1 cellular context compared by ENCODE assay signal in the genomic region with DNA sequence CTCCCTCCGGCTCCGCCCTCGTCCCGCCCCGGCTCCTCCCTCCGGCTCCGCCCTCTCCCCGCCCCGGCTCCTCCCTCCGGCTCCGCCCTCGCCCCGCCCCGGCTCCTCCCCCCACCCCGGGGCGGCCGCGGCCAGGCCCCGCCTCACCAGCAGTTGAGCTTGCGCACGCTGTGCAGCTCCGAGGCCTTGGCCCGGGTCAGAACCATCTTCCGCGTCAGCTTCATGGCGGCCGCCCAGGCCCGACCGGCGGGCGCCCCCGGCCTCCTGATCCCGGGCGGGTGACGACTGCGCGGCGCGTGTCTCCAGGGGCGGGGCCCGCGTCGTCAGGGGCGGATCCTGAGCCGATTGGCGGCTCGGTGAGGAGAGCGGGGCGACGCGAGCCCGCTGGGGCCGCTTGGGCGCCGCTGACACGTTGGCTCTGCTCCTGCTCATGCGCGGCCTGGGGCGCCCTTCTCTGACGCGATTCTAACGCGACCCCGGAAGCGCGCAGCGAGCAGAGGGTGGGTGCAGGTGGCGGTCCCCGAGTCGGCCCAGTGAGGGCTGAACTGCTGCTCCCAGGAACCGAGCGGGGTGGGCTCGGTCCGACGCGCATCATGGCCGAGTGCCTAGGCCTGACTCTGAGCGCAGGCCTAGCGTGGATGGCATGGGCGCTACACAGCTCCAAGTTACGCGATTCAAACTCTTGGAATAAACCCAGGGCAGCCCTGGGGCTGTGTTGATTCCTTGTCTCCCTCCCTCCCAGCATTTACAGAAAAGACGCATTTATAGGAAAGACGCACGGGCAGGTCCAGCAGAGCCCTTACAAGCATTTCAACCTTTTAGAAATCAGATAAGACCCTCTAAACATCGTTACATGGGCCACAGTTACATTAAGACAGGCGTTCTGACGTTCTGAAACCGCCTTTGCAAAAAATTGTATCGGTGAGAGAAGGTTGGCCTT.
A peak's percentile ranks its signal among the peaks of the same experiment; 100 is the strongest.
TF ChIP-seq lines count a peak whose summit lies in the region.

CFAP410 (minus strand) TSS at position 420 of the 940 bp plus-strand sequence; CDS start at position 224, 196 bp downstream.

TF ChIP-seq in K562, 482 proteins besides CTCF, POLR2A, EP300 and RAD21 (continued from another document and continues in another):
- TF ChIP-seq MLLT1 (IDR thresholded peaks at IDR 0.05) (peak in 1 of 2 experiments; percentile 76; a peak in 1 of 4 replicates), KAT8 (IDR thresholded peaks at IDR 0.05; ENCODE audit: low read depth) (peak; percentile 77; the same call in 1 of the 2 replicates), POLR2H (tag; IDR thresholded peaks at IDR 0.05; ENCODE audit: low read depth) (peak; percentile 87), HMG20B (CRISPR knock-in tag; IDR thresholded peaks at IDR 0.05) (no peak), CBFA2T3 (IDR thresholded peaks at IDR 0.05) (no peak), EP400 (IDR thresholded peaks at IDR 0.05) (peak; percentile 99), SMARCC2 (IDR thresholded peaks at IDR 0.05; ENCODE audit: low read depth) (no peak), ZNF764 (CRISPR knock-in tag; IDR thresholded peaks at IDR 0.05; ENCODE audit: low read depth) (no peak; the same call in 1 of the 2 replicates), ZSCAN29 (IDR thresholded peaks at IDR 0.05) (no peak), NBN (IDR thresholded peaks at IDR 0.05; ENCODE audit: low read depth) (peak; percentile 32; the same call in 1 of the 2 replicates), HDAC8 (tag; IDR thresholded peaks at IDR 0.05) (peak; percentile 43; the same call in 1 of the 2 replicates), STAG1 (CRISPR knock-in tag; IDR thresholded peaks at IDR 0.05; ENCODE audit: borderline replicate concordance) (0 out of 2 replicates have a peak, but pooled peaks have one; percentile 21), ELF4 (CRISPR knock-in tag; IDR thresholded peaks at IDR 0.05) (peak; percentile 99), ZBTB7A (IDR thresholded peaks at IDR 0.05; ENCODE audit: borderline replicate concordance, control insufficient read depth, low read depth, low read length) (peak; percentile 65; the same call in 1 of the 2 replicates), ZNF57 (CRISPR knock-in tag; IDR thresholded peaks at IDR 0.05) (no peak), MCM7 (IDR thresholded peaks at IDR 0.05) (no peak), RAD51 (IDR thresholded peaks at IDR 0.05; ENCODE audit: borderline replicate concordance, low read depth) (no peak), TRIM28 (IDR thresholded peaks at IDR 0.05) (no peak), MNT (conservative IDR thresholded peaks at IDR 0.05) (peak; percentile 91 to 97), ZBED1 (IDR thresholded peaks at IDR 0.05) (0 out of 2 replicates have a peak, but pooled peaks have one; percentile 65), ZNF174 (CRISPR knock-in tag; IDR thresholded peaks at IDR 0.05) (0 out of 2 replicates have a peak, but pooled peaks have one; percentile 28), CTBP1 (IDR thresholded peaks at IDR 0.05; ENCODE audit: borderline replicate concordance) (peak; percentile 97), ZNF444 (CRISPR knock-in tag; IDR thresholded peaks at IDR 0.05) (no peak)
- TF ChIP-seq, protein P1, sequence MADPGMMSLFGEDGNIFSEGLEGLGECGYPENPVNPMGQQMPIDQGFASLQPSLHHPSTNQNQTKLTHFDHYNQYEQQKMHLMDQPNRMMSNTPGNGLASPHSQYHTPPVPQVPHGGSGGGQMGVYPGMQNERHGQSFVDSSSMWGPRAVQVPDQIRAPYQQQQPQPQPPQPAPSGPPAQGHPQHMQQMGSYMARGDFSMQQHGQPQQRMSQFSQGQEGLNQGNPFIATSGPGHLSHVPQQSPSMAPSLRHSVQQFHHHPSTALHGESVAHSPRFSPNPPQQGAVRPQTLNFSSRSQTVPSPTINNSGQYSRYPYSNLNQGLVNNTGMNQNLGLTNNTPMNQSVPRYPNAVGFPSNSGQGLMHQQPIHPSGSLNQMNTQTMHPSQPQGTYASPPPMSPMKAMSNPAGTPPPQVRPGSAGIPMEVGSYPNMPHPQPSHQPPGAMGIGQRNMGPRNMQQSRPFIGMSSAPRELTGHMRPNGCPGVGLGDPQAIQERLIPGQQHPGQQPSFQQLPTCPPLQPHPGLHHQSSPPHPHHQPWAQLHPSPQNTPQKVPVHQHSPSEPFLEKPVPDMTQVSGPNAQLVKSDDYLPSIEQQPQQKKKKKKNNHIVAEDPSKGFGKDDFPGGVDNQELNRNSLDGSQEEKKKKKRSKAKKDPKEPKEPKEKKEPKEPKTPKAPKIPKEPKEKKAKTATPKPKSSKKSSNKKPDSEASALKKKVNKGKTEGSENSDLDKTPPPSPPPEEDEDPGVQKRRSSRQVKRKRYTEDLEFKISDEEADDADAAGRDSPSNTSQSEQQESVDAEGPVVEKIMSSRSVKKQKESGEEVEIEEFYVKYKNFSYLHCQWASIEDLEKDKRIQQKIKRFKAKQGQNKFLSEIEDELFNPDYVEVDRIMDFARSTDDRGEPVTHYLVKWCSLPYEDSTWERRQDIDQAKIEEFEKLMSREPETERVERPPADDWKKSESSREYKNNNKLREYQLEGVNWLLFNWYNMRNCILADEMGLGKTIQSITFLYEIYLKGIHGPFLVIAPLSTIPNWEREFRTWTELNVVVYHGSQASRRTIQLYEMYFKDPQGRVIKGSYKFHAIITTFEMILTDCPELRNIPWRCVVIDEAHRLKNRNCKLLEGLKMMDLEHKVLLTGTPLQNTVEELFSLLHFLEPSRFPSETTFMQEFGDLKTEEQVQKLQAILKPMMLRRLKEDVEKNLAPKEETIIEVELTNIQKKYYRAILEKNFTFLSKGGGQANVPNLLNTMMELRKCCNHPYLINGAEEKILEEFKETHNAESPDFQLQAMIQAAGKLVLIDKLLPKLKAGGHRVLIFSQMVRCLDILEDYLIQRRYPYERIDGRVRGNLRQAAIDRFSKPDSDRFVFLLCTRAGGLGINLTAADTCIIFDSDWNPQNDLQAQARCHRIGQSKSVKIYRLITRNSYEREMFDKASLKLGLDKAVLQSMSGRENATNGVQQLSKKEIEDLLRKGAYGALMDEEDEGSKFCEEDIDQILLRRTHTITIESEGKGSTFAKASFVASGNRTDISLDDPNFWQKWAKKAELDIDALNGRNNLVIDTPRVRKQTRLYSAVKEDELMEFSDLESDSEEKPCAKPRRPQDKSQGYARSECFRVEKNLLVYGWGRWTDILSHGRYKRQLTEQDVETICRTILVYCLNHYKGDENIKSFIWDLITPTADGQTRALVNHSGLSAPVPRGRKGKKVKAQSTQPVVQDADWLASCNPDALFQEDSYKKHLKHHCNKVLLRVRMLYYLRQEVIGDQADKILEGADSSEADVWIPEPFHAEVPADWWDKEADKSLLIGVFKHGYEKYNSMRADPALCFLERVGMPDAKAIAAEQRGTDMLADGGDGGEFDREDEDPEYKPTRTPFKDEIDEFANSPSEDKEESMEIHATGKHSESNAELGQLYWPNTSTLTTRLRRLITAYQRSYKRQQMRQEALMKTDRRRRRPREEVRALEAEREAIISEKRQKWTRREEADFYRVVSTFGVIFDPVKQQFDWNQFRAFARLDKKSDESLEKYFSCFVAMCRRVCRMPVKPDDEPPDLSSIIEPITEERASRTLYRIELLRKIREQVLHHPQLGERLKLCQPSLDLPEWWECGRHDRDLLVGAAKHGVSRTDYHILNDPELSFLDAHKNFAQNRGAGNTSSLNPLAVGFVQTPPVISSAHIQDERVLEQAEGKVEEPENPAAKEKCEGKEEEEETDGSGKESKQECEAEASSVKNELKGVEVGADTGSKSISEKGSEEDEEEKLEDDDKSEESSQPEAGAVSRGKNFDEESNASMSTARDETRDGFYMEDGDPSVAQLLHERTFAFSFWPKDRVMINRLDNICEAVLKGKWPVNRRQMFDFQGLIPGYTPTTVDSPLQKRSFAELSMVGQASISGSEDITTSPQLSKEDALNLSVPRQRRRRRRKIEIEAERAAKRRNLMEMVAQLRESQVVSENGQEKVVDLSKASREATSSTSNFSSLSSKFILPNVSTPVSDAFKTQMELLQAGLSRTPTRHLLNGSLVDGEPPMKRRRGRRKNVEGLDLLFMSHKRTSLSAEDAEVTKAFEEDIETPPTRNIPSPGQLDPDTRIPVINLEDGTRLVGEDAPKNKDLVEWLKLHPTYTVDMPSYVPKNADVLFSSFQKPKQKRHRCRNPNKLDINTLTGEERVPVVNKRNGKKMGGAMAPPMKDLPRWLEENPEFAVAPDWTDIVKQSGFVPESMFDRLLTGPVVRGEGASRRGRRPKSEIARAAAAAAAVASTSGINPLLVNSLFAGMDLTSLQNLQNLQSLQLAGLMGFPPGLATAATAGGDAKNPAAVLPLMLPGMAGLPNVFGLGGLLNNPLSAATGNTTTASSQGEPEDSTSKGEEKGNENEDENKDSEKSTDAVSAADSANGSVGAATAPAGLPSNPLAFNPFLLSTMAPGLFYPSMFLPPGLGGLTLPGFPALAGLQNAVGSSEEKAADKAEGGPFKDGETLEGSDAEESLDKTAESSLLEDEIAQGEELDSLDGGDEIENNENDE (IDR thresholded peaks at IDR 0.05; ENCODE audit: low read depth, low read length): no peak
- TF ChIP-seq, protein P2, sequence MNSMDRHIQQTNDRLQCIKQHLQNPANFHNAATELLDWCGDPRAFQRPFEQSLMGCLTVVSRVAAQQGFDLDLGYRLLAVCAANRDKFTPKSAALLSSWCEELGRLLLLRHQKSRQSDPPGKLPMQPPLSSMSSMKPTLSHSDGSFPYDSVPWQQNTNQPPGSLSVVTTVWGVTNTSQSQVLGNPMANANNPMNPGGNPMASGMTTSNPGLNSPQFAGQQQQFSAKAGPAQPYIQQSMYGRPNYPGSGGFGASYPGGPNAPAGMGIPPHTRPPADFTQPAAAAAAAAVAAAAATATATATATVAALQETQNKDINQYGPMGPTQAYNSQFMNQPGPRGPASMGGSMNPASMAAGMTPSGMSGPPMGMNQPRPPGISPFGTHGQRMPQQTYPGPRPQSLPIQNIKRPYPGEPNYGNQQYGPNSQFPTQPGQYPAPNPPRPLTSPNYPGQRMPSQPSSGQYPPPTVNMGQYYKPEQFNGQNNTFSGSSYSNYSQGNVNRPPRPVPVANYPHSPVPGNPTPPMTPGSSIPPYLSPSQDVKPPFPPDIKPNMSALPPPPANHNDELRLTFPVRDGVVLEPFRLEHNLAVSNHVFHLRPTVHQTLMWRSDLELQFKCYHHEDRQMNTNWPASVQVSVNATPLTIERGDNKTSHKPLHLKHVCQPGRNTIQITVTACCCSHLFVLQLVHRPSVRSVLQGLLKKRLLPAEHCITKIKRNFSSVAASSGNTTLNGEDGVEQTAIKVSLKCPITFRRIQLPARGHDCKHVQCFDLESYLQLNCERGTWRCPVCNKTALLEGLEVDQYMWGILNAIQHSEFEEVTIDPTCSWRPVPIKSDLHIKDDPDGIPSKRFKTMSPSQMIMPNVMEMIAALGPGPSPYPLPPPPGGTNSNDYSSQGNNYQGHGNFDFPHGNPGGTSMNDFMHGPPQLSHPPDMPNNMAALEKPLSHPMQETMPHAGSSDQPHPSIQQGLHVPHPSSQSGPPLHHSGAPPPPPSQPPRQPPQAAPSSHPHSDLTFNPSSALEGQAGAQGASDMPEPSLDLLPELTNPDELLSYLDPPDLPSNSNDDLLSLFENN (IDR thresholded peaks at IDR 0.05; ENCODE audit: low read depth in 2 of 2, low read length in 2 of 2): no peak
- TF ChIP-seq, protein P3, sequence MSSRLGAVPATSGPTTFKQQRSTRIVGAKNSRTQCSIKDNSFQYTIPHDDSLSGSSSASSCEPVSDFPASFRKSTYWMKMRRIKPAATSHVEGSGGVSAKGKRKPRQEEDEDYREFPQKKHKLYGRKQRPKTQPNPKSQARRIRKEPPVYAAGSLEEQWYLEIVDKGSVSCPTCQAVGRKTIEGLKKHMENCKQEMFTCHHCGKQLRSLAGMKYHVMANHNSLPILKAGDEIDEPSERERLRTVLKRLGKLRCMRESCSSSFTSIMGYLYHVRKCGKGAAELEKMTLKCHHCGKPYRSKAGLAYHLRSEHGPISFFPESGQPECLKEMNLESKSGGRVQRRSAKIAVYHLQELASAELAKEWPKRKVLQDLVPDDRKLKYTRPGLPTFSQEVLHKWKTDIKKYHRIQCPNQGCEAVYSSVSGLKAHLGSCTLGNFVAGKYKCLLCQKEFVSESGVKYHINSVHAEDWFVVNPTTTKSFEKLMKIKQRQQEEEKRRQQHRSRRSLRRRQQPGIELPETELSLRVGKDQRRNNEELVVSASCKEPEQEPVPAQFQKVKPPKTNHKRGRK (tag; IDR thresholded peaks at IDR 0.05): no peak
- TF ChIP-seq, protein P4, sequence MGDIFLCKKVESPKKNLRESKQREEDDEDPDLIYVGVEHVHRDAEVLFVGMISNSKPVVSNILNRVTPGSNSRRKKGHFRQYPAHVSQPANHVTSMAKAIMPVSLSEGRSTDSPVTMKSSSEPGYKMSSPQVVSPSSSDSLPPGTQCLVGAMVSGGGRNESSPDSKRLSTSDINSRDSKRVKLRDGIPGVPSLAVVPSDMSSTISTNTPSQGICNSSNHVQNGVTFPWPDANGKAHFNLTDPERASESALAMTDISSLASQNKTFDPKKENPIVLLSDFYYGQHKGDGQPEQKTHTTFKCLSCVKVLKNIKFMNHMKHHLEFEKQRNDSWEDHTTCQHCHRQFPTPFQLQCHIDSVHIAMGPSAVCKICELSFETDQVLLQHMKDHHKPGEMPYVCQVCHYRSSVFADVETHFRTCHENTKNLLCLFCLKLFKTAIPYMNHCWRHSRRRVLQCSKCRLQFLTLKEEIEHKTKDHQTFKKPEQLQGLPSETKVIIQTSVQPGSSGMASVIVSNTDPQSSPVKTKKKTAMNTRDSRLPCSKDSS (IDR thresholded peaks at IDR 0.05; ENCODE audit: low read depth, partially characterized antibody): no peak
